8 cellular contexts compared by ENCODE assay signal in genomic region chr4:140754918-140755810, GRCh38. TPM values are rescaled to one million over a fixed set of nuclear protein-coding genes. Genes with fewer than 3 reads are reported as not detected.
A peak's percentile ranks its signal among the peaks of the same experiment; 100 is the strongest.
DNase-seq lines count a peak whose midpoint lies in the region; ATAC-seq and TF ChIP-seq lines count a peak whose summit lies in the region.

No MANE protein-coding gene starts in this region.

- ATAC-seq in HG03108 (IDR thresholded peaks at IDR 0.05; ENCODE audit: unreplicated experiment) (peak; percentile 26), HG02588 (IDR thresholded peaks at IDR 0.05; ENCODE audit: unreplicated experiment) (no peak)

- no peak overlapping the region for H4K8ac ChIP-seq in mesendoderm (ENCODE audit: low read depth, low read length)

- H3K36me3 ChIP-seq in GM06990 (ENCODE audit: control insufficient read depth, insufficient read depth, low read length) = no peaks in the 10 kb centered on the region
- H3K36me3 ChIP-seq in mesendoderm (ENCODE audit: control insufficient read depth, insufficient read depth, low read length) = no peaks in the 10 kb centered on the region

- peak overlapping the region; percentile 78 for H3K9ac ChIP-seq in mesendoderm (ENCODE audit: low read length)

- H3K4me1 Mint-ChIP-seq in brain = peaks cover 57% of the 10 kb centered on the region

- peak overlapping the region; percentile 14 for H2BK120ac ChIP-seq in mesendoderm (ENCODE audit: low read depth, low read length)

- peak overlapping the region; percentile 61 to 98 (median 91) for H3K27ac Mint-ChIP-seq in brain

- H2BK5ac ChIP-seq in mesendoderm (ENCODE audit: low read length) = no peak overlapping the region

- TF ChIP-seq CTCF in GM06990 (IDR thresholded peaks at IDR 0.05; ENCODE audit: insufficient read depth, low read length, poor library complexity, severe bottlenecking) (no peak), brain (conservative IDR thresholded peaks at IDR 0.05) (no peak)

- DNase-seq in GM06990 (ENCODE audit: extremely low read depth, insufficient read length) (no peak), mesendoderm (no peak), NCI-H345 treated with DMSO at 0.1 percent for 48 hours (lab: John Stamatoyannopoulos, UW; ENCODE audit: unreplicated experiment) (no peak), D341Med (ENCODE audit: low spot score) (no peak)
- no peak for DNase-seq in activated CD4-positive, CD25-positive, alpha-beta regulatory T cell (lab: John Stamatoyannopoulos, UW)

- no peak overlapping the region for H4K5ac ChIP-seq in mesendoderm (ENCODE audit: low read length)

- H3K4me3 Mint-ChIP-seq in brain = peak overlapping the region; percentile 87 to 93 (median 87)

- no peaks in the 10 kb centered on the region; the same call in 1 of the 2 replicates for H3K27me3 ChIP-seq in GM06990 (replicated peaks; ENCODE audit: control insufficient read depth, insufficient read depth, low read length)
- no peaks in the 10 kb centered on the region for H3K27me3 ChIP-seq in mesendoderm (ENCODE audit: insufficient read depth, low read length, poor library complexity)

- peaks cover 40% of the 10 kb centered on the region for H3K36me3 Mint-ChIP-seq in brain

- peak overlapping the region; percentile 60 for H3K4me3 ChIP-seq in GM06990 (replicated peaks; ENCODE audit: low read depth, low read length)
- H3K4me3 ChIP-seq in mesendoderm (ENCODE audit: low read length) = peak overlapping the region; percentile 65

- peaks cover 4 to 19% (median 16%) of the 10 kb centered on the region in 5 experiments for H3K9me3 Mint-ChIP-seq in brain

- H2BK15ac ChIP-seq in mesendoderm (replicated peaks; ENCODE audit: low read depth) = no peak overlapping the region

- no peak overlapping the region for H2AK5ac ChIP-seq in mesendoderm (ENCODE audit: low read length)

- no peak overlapping the region for H3K4ac ChIP-seq in mesendoderm (ENCODE audit: low read depth, low read length)

- H3K4me2 ChIP-seq in mesendoderm (ENCODE audit: low read length) = peak overlapping the region; percentile 64

- H3K27me3 Mint-ChIP-seq in brain = peaks cover 3% of the 10 kb centered on the region

- H3K18ac ChIP-seq in mesendoderm (ENCODE audit: low read length) = peak overlapping the region; percentile 71

- no peak overlapping the region for H3K23ac ChIP-seq in mesendoderm (ENCODE audit: low read length)

- no CpG with 5 or more reads among the region's 13 CpGs for WGBS in mesendoderm (ENCODE audit: extremely low coverage, insufficient coverage, low lambda C conversion rate)

- peak overlapping the region; percentile 92 for H3K56ac ChIP-seq in mesendoderm (ENCODE audit: low read length)

- H3K4me1 ChIP-seq in mesendoderm (ENCODE audit: control insufficient read depth, low read depth, low read length) = peaks cover 3% of the 10 kb centered on the region

- H3K79me1 ChIP-seq in mesendoderm (ENCODE audit: low read length) = peaks cover 5% of the 10 kb centered on the region

- peak overlapping the region; percentile 74 for H3K27ac ChIP-seq in mesendoderm (ENCODE audit: low read depth, low read length)

- H3K79me2 ChIP-seq in mesendoderm (ENCODE audit: control insufficient read depth, insufficient read depth, low read length) = peaks cover 6% of the 10 kb centered on the region

RNA-seq across cellular contexts. Expression of gene TBC1D9, which starts 1.0 kb away (rescaled TPM):
- 9.5 TPM for polyA plus RNA-seq in brain (ENCODE audit: insufficient read depth, low read depth, low replicate concordance)
- 9.4 TPM for polyA plus RNA-seq in mesendoderm (2013, experiment 1 of 2)
- polyA plus RNA-seq in mesendoderm (2013, experiment 2 of 2) = 8.4 TPM
